In genomic region chr2:176170606-176171005, GRCh38 we compare ENCODE assay signal across 16 cellular contexts. TPM values are rescaled to one million over a fixed set of nuclear protein-coding genes. Genes with fewer than 3 reads are reported as not detected.
DNase-seq lines count a peak whose midpoint lies in the region; ATAC-seq and TF ChIP-seq lines count a peak whose summit lies in the region.
"Had no signal": no experiment of that assay in that cellular context is flagged by ENCODE, and none has a peak within 500 bp of the region (broad histone marks: within the 10 kb centered on the region; RNA-seq: fewer than 3 reads in every experiment).

No MANE protein-coding gene starts in this region.

- H3K27ac ChIP-seq in HEK293 (ENCODE audit: extremely low read depth, low read depth, low read length) = no peak overlapping the region
- no peak overlapping the region for H3K27ac ChIP-seq in gastrocnemius medialis
- H3K27ac ChIP-seq: HL-60 had no signal

- H3K36me3 ChIP-seq in HEK293 (ENCODE audit: control insufficient read depth in 2 of 2, insufficient read depth in 1 of 2, low read length in 2 of 2) (peaks cover 0 to 12% of the 10 kb centered on the region in 2 experiments; a peak in 2 of 3 replicates), gastrocnemius medialis (no peaks in the 10 kb centered on the region)

- intact Hi-C loops in gastrocnemius medialis (cut with DNase I; ENCODE audit: low total_unique reads) = no loop called here

- no peaks in the 10 kb centered on the region for H3K9me3 ChIP-seq in HEK293 (ENCODE audit: control insufficient read depth, insufficient read depth, low read depth, low read length)
- no peaks in the 10 kb centered on the region for H3K9me3 ChIP-seq in gastrocnemius medialis
- H3K9me3 ChIP-seq: Caco-2 had no signal

- no peaks in the 10 kb centered on the region for H3K9me3 Mint-ChIP-seq in nephron

- H3K4me1 ChIP-seq in HEK293 (ENCODE audit: control insufficient read depth, insufficient read depth, low read length) (no peaks in the 10 kb centered on the region), gastrocnemius medialis (no peaks in the 10 kb centered on the region)

- peaks cover 36% of the 10 kb centered on the region for H3K36me3 Mint-ChIP-seq in nephron (ENCODE audit: low read depth)

- DNase-seq in dermis blood vessel endothelial cell (peak; percentile 38), GM10266 (ENCODE audit: extremely low spot score) (no peak), gastrocnemius medialis (no peak)
- DNase-seq: Caco-2, DMS153, NCI-H1694, NCI-H2107, NCI-H345, RPMI8226, SIG-M5 had no signal

- H3K4me3 Mint-ChIP-seq in nephron = peak overlapping the region; percentile 80 to 95 (median 93)

- POLR2A ChIA-PET in HEK293 (lab: Yijun Ruan, JAX) = interaction anchor here (0.7 to 0.9 kb wide), 2 partner anchors 35 to 63 kb away, joined by 3 read pairs; no protein-coding TSS in a partner anchor

- CTCF ChIA-PET in HEK293 (lab: Yijun Ruan, JAX) = interaction anchor here (0.7 kb wide), 1 partner anchor 259 kb away, joined by 5 read pairs; no protein-coding TSS in a partner anchor

- H3K4me3 ChIP-seq in HEK293 (ENCODE audit: low read depth, low read length) (no peak overlapping the region), gastrocnemius medialis (no peak overlapping the region)

- no peak for TF ChIP-seq CTCF in HEK293 (tag by site-specific recombination; IDR thresholded peaks at IDR 0.05)
- TF ChIP-seq CTCF in nephron (IDR thresholded peaks at IDR 0.05; ENCODE audit: unreplicated experiment in 3 of 3) = no peak
- no peak for TF ChIP-seq CTCF in GM10266 (IDR thresholded peaks at IDR 0.05; ENCODE audit: control insufficient read depth, insufficient read depth, low read depth, missing control alignments)
- no peak for TF ChIP-seq CTCF in gastrocnemius medialis (IDR thresholded peaks at IDR 0.05 in 4 of 5, conservative IDR thresholded peaks at IDR 0.05 in 1 of 5)

- peak overlapping the region; percentile 95 to 100 (median 97) for H3K27ac Mint-ChIP-seq in nephron
- H3K27ac Mint-ChIP-seq: H9 had no signal

- in situ Hi-C loops in gastrocnemius medialis (cut with MboI; ENCODE audit: low sequenced_read_pairs in 4 of 4) = no loop called here

- peaks cover 8% of the 10 kb centered on the region for H3K27me3 Mint-ChIP-seq in nephron (ENCODE audit: low read depth)

- TF ChIP-seq POLR2A in gastrocnemius medialis (IDR thresholded peaks at IDR 0.05) = no peak

- H3K4me1 Mint-ChIP-seq in nephron = peaks cover 77% of the 10 kb centered on the region

- no peak for ATAC-seq in HG03432 (IDR thresholded peaks at IDR 0.05; ENCODE audit: unreplicated experiment)
- ATAC-seq in gastrocnemius medialis = no peak

- H3K27me3 ChIP-seq in gastrocnemius medialis = peaks cover 18 to 36% (median 34%) of the 10 kb centered on the region in 3 donors

TF ChIP-seq in HEK293, 187 proteins besides CTCF, POLR2A, EP300 and RAD21 (continues in another document):
- TF ChIP-seq ZNF692 (tag by site-specific recombination; IDR thresholded peaks at IDR 0.05) = no peak
- peak; percentile 28; the same call in 1 of the 2 replicates for TF ChIP-seq WT1 (tag by site-specific recombination; IDR thresholded peaks at IDR 0.05)
- TF ChIP-seq ZNF133 (tag by site-specific recombination; IDR thresholded peaks at IDR 0.05) = no peak
- TF ChIP-seq ZNF544 (tag by site-specific recombination; IDR thresholded peaks at IDR 0.05) = no peak
- TF ChIP-seq PRDM10 (tag by site-specific recombination; IDR thresholded peaks at IDR 0.05) = peak; percentile 84
- no peak for TF ChIP-seq ZSCAN4 (tag by site-specific recombination; IDR thresholded peaks at IDR 0.05)
- TF ChIP-seq ZNF302 (tag by site-specific recombination; IDR thresholded peaks at IDR 0.05; ENCODE audit: low read depth) = no peak
- TF ChIP-seq KLF9 (tag by site-specific recombination; IDR thresholded peaks at IDR 0.05; ENCODE audit: low read depth) = no peak
- TF ChIP-seq ZNF398 (tag by site-specific recombination; IDR thresholded peaks at IDR 0.05) = no peak
- no peak for TF ChIP-seq ZNF768 (tag by site-specific recombination; IDR thresholded peaks at IDR 0.05)
- TF ChIP-seq ZNF623 (tag by site-specific recombination; IDR thresholded peaks at IDR 0.05) = no peak
- TF ChIP-seq ZNF157 (tag by site-specific recombination; IDR thresholded peaks at IDR 0.05) = no peak
- TF ChIP-seq ZBTB1 (tag by site-specific recombination; IDR thresholded peaks at IDR 0.05) = no peak
- TF ChIP-seq ZNF548 (tag by site-specific recombination; IDR thresholded peaks at IDR 0.05) = no peak
- TF ChIP-seq ZNF561 (tag by site-specific recombination; IDR thresholded peaks at IDR 0.05; ENCODE audit: borderline replicate concordance) = no peak
- no peak for TF ChIP-seq ZNF423 (tag by site-specific recombination; IDR thresholded peaks at IDR 0.05)

RNA-seq across cellular contexts. Expression of gene HOXD3, which starts 13.5 kb away (rescaled TPM):
- total RNA-seq in dermis blood vessel endothelial cell (19.2 and 54.6 TPM in 2 replicates), gastrocnemius medialis (1 to 10 TPM in 1 of 4 donors, under 1 TPM in 2, not detected in 1; 0.36 to 1.7 (median 0.64) TPM)
- total RNA-seq: H9, LHCN-M2 had no signal

RNA-seq across cellular contexts. Expression of gene HOXD1, which starts 17.9 kb away (rescaled TPM):
- total RNA-seq in dermis blood vessel endothelial cell (11.2 and 15.4 TPM in 2 replicates), gastrocnemius medialis (under 1 TPM in 1 of 4 donors, not detected in 3; 0.20 TPM)
- total RNA-seq: Caco-2, H9, LHCN-M2 had no signal

RNA-seq across cellular contexts. Expression of gene HOXD4, which starts 19.3 kb away (rescaled TPM):
- total RNA-seq in dermis blood vessel endothelial cell (6.1 and 8.8 TPM in 2 replicates), gastrocnemius medialis (1 to 10 TPM in 1 of 4 donors, under 1 TPM in 1, not detected in 2; 0.29 to 1.4 TPM)
- total RNA-seq: H9, LHCN-M2 had no signal

RNA-seq across cellular contexts. Expression of gene HOXD8, which starts 41.1 kb away (rescaled TPM):
- total RNA-seq in dermis blood vessel endothelial cell = 30.3 and 33.0 TPM in 2 replicates
- 10 to 100 TPM in 1 of 4 donors, 1 to 10 TPM in 3; 4.0 to 12.0 (median 7.2) TPM for total RNA-seq in gastrocnemius medialis
- total RNA-seq: Caco-2, H9 had no signal

RNA-seq across cellular contexts. Expression of gene HOXD9, which starts 48.1 kb away (rescaled TPM):
- total RNA-seq in dermis blood vessel endothelial cell (24.5 and 28.4 TPM in 2 replicates), gastrocnemius medialis (1 to 10 TPM in 2 of 4 donors, under 1 TPM in 2; 0.33 to 1.8 (median 0.78) TPM)
- total RNA-seq: Caco-2, H9 had no signal

Comparison
In these comparisons a context has a peak if more than half of its experiments do, and no peak if none do; other contexts are left out.
1. RNA of gene HOXD1, which starts 17.9 kb away (total RNA-seq): 11.2 to 15.4 TPM in dermis blood vessel endothelial cell; 0.20 TPM in gastrocnemius medialis; every median in the first group is over 10 times any median in the second.